In genomic region chr4:88007304-88008132, GRCh38 we compare ENCODE assay signal across 8 cellular contexts. TPM values are rescaled to one million over a fixed set of nuclear protein-coding genes. Genes with fewer than 3 reads are reported as not detected.
DNase-seq lines count a peak whose midpoint lies in the region; ATAC-seq and TF ChIP-seq lines count a peak whose summit lies in the region.

Gene PKD2 (plus strand): TSS chr4:88007635. CDS start chr4:88007734, 99 bp downstream.

- H3K9me2 ChIP-seq in Karpas-422 (replicated peaks; ENCODE audit: insufficient read depth, low read length): no peaks in the 10 kb centered on the region

- peak within 1 kb of the TSS; percentile 84 for H3K9ac ChIP-seq in Karpas-422 (ENCODE audit: low read length)

- H3K4me1 Mint-ChIP-seq in activated naive CD8-positive, alpha-beta T cell treated with anti-CD3 and anti-CD28 coated beads, Interleukin-2, amount 50 U/mL, for 24 hours: peaks cover 35% of the 10 kb centered on the region
- peaks cover 27% of the 10 kb centered on the region for H3K4me1 Mint-ChIP-seq in type B pancreatic cell (ENCODE audit: unreplicated experiment)

- H3K27me3 ChIP-seq in Karpas-422 (ENCODE audit: low read length): no peaks in the 10 kb centered on the region

- peak; percentile 82 for DNase-seq in G401 (ENCODE audit: low spot score)
- peak; percentile 91 for DNase-seq in Karpas-422
- peak; percentile 43 for DNase-seq in SW480 (ENCODE audit: low spot score)
- DNase-seq in activated naive CD8-positive, alpha-beta T cell treated with anti-CD3 and anti-CD28 coated beads, Interleukin-2, amount 50 U/mL, for 24 hours: peak; percentile 82
- peak; percentile 94 for DNase-seq in cardiac septum (ENCODE audit: low spot score)
- DNase-seq in posterior cingulate gyrus: peak; percentile 82 to 98 (median 88)
- peak; percentile 86 for DNase-seq in type B pancreatic cell (ENCODE audit: extremely low spot score, unreplicated experiment)

- peak within 1 kb of the TSS; percentile 94 for H3K4me3 ChIP-seq in Karpas-422 (ENCODE audit: low read length)

- H3K27ac Mint-ChIP-seq in activated naive CD8-positive, alpha-beta T cell treated with anti-CD3 and anti-CD28 coated beads, Interleukin-2, amount 50 U/mL, for 24 hours: peak within 1 kb of the TSS; percentile 81
- peak within 1 kb of the TSS; percentile 80 for H3K27ac Mint-ChIP-seq in type B pancreatic cell

- no peaks in the 10 kb centered on the region for H3K36me3 ChIP-seq in Karpas-422 (ENCODE audit: insufficient read depth, low read length)

- ATAC-seq in GM21786 (IDR thresholded peaks at IDR 0.05; ENCODE audit: unreplicated experiment): peak; percentile 82
- peak; percentile 91 for ATAC-seq in activated naive CD8-positive, alpha-beta T cell treated with anti-CD3 and anti-CD28 coated beads, Interleukin-2, amount 50 U/mL, for 24 hours

- no peaks in the 10 kb centered on the region for H3K9me3 ChIP-seq in Karpas-422 (ENCODE audit: low read length)

- H2AFZ ChIP-seq in Karpas-422 (ENCODE audit: low read length): peak within 1 kb of the TSS; percentile 16; the same call in 1 of the 2 replicates

- peaks cover 9% of the 10 kb centered on the region for H4K20me1 ChIP-seq in Karpas-422 (ENCODE audit: insufficient read depth, low read depth, low read length)

- H3K9me3 Mint-ChIP-seq in activated naive CD8-positive, alpha-beta T cell treated with anti-CD3 and anti-CD28 coated beads, Interleukin-2, amount 50 U/mL, for 24 hours: no peaks in the 10 kb centered on the region
- no peaks in the 10 kb centered on the region for H3K9me3 Mint-ChIP-seq in type B pancreatic cell

- peaks cover 48% of the 10 kb centered on the region for H3K79me2 ChIP-seq in Karpas-422 (ENCODE audit: low read length)

- H3K36me3 Mint-ChIP-seq in activated naive CD8-positive, alpha-beta T cell treated with anti-CD3 and anti-CD28 coated beads, Interleukin-2, amount 50 U/mL, for 24 hours (ENCODE audit: low read depth): peaks cover 2% of the 10 kb centered on the region
- H3K36me3 Mint-ChIP-seq in type B pancreatic cell: peaks cover 13% of the 10 kb centered on the region

- peak within 1 kb of the TSS; percentile 95 for H3K4me2 ChIP-seq in Karpas-422 (ENCODE audit: low read depth, low read length, poor library complexity, severe bottlenecking)

- in situ Hi-C loops in G401 (cut with HindIII; ENCODE audit: low sequenced_read_pairs): no loop called here

- H3K4me3 Mint-ChIP-seq in activated naive CD8-positive, alpha-beta T cell treated with anti-CD3 and anti-CD28 coated beads, Interleukin-2, amount 50 U/mL, for 24 hours: peak within 1 kb of the TSS; percentile 89
- peak within 1 kb of the TSS; percentile 92 for H3K4me3 Mint-ChIP-seq in type B pancreatic cell

- no peak for TF ChIP-seq CTCF in type B pancreatic cell (conservative IDR thresholded peaks at IDR 0.05)

- peaks cover 41% of the 10 kb centered on the region for H3K4me1 ChIP-seq in Karpas-422 (ENCODE audit: low read length)

- H3K27ac ChIP-seq in Karpas-422 (ENCODE audit: low read length): no peak within 1 kb of the TSS

- intact Hi-C loops in cardiac septum (cut with DNase I) (loop anchor here (5.0 kb wide), 1 partner anchor 275 kb away; the partner anchor contains the start of gene PPM1K), posterior cingulate gyrus (cut with DNase I) (loop anchor here (1.0 kb wide), 1 partner anchor 30 kb away; no protein-coding TSS in a partner anchor)

- H3K27me3 Mint-ChIP-seq in activated naive CD8-positive, alpha-beta T cell treated with anti-CD3 and anti-CD28 coated beads, Interleukin-2, amount 50 U/mL, for 24 hours: peaks cover 18% of the 10 kb centered on the region
- peaks cover 7% of the 10 kb centered on the region for H3K27me3 Mint-ChIP-seq in type B pancreatic cell

RNA-seq across cellular contexts. Expression of gene PKD2, which starts in this region (rescaled TPM):
- 16.7 and 46.4 TPM in 2 replicates for total RNA-seq in G401 (2014; rRNA removed; shearing (Covaris generic))
- 17.6 and 20.8 TPM in 2 replicates for total RNA-seq in Karpas-422 (2014; rRNA removed; shearing (Covaris generic); ENCODE audit: low replicate concordance)
- total RNA-seq in cardiac septum (25.1 TPM), type B pancreatic cell (ENCODE audit: low replicate concordance) (47.5 and 54.5 TPM in 2 replicates)

Comparison
In these comparisons a context has a peak if more than half of its experiments do, and no peak if none do; other contexts are left out.
1. DNase-seq: peak in every context shown above with its lines; median percentile 94 in cardiac septum; 91 in Karpas-422; 88 in posterior cingulate gyrus; 86 in type B pancreatic cell; 82 in G401; 82 in activated naive CD8-positive, alpha-beta T cell treated with anti-CD3 and anti-CD28 coated beads, Interleukin-2, amount 50 U/mL, for 24 hours; 43 in SW480.